ENCODE assay signal across 2 cellular contexts in the genomic region with DNA sequence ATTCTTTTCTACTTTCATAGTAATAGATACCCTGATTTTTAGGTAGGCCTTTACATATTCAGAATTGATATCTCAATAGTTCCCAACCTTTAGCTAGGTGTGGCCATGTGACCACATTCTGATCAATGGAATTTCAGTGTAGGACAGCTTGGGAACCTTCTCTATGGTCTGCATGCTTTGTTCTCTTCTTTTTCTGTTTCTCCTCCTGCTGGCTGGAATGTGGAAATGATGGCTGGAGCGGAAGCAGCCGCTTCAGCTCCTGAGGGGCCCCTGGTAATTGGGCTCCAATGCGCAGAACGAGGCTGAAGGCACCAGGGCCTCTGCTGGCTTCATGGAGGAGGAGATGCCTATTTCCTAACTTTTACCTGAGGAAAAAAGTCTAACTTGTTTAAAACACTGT.
A peak's percentile ranks its signal among the peaks of the same experiment; 100 is the strongest.
TF ChIP-seq lines count a peak whose summit lies in the region.

No MANE protein-coding gene starts in this region.

TF ChIP-seq in Ishikawa, 13 proteins besides CTCF, POLR2A, EP300 and RAD21:
- TF ChIP-seq, protein P1, sequence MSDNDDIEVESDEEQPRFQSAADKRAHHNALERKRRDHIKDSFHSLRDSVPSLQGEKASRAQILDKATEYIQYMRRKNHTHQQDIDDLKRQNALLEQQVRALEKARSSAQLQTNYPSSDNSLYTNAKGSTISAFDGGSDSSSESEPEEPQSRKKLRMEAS (IDR thresholded peaks at IDR 0.05) = no peak
- no peak for TF ChIP-seq CREB1 (IDR thresholded peaks at IDR 0.05; ENCODE audit: low read depth)
- TF ChIP-seq FOXM1 (IDR thresholded peaks at IDR 0.05; ENCODE audit: borderline replicate concordance, low read depth) = no peak
- TF ChIP-seq NFIC (IDR thresholded peaks at IDR 0.05) = no peak
- TF ChIP-seq, protein P2, sequence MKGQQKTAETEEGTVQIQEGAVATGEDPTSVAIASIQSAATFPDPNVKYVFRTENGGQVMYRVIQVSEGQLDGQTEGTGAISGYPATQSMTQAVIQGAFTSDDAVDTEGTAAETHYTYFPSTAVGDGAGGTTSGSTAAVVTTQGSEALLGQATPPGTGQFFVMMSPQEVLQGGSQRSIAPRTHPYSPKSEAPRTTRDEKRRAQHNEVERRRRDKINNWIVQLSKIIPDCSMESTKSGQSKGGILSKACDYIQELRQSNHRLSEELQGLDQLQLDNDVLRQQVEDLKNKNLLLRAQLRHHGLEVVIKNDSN (IDR thresholded peaks at IDR 0.05) = no peak
- no peak for TF ChIP-seq CEBPB (IDR thresholded peaks at IDR 0.05)
- no peak for TF ChIP-seq EGR1 (IDR thresholded peaks at IDR 0.05)
- TF ChIP-seq, protein P3, sequence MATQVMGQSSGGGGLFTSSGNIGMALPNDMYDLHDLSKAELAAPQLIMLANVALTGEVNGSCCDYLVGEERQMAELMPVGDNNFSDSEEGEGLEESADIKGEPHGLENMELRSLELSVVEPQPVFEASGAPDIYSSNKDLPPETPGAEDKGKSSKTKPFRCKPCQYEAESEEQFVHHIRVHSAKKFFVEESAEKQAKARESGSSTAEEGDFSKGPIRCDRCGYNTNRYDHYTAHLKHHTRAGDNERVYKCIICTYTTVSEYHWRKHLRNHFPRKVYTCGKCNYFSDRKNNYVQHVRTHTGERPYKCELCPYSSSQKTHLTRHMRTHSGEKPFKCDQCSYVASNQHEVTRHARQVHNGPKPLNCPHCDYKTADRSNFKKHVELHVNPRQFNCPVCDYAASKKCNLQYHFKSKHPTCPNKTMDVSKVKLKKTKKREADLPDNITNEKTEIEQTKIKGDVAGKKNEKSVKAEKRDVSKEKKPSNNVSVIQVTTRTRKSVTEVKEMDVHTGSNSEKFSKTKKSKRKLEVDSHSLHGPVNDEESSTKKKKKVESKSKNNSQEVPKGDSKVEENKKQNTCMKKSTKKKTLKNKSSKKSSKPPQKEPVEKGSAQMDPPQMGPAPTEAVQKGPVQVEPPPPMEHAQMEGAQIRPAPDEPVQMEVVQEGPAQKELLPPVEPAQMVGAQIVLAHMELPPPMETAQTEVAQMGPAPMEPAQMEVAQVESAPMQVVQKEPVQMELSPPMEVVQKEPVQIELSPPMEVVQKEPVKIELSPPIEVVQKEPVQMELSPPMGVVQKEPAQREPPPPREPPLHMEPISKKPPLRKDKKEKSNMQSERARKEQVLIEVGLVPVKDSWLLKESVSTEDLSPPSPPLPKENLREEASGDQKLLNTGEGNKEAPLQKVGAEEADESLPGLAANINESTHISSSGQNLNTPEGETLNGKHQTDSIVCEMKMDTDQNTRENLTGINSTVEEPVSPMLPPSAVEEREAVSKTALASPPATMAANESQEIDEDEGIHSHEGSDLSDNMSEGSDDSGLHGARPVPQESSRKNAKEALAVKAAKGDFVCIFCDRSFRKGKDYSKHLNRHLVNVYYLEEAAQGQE (IDR thresholded peaks at IDR 0.05; ENCODE audit: low read depth) = no peak
- TF ChIP-seq TEAD4 (IDR thresholded peaks at IDR 0.05) = peak; percentile 81

TF ChIP-seq in H1, 55 proteins besides CTCF, POLR2A, EP300 and RAD21:
- no peak for TF ChIP-seq SIX5 (IDR thresholded peaks at IDR 0.05; ENCODE audit: low read depth, low read length)
- TF ChIP-seq TEAD4 (IDR thresholded peaks at IDR 0.05; ENCODE audit: low read depth, low read length) = peak; percentile 98
- no peak for TF ChIP-seq CBX5 (IDR thresholded peaks at IDR 0.05; ENCODE audit: low read depth, low read length)
- no peak for TF ChIP-seq EZH2 (IDR thresholded peaks at IDR 0.05; ENCODE audit: low read depth, low read length, severe bottlenecking)
- no peak for TF ChIP-seq RFX5 (IDR thresholded peaks at IDR 0.05; ENCODE audit: borderline replicate concordance, low read depth, low read length)
- TF ChIP-seq KDM1A (IDR thresholded peaks at IDR 0.05; ENCODE audit: borderline replicate concordance, low read length) = peak; percentile 73
- TF ChIP-seq BRCA1 (IDR thresholded peaks at IDR 0.05; ENCODE audit: low read depth, low read length) = no peak
- TF ChIP-seq, protein P4, sequence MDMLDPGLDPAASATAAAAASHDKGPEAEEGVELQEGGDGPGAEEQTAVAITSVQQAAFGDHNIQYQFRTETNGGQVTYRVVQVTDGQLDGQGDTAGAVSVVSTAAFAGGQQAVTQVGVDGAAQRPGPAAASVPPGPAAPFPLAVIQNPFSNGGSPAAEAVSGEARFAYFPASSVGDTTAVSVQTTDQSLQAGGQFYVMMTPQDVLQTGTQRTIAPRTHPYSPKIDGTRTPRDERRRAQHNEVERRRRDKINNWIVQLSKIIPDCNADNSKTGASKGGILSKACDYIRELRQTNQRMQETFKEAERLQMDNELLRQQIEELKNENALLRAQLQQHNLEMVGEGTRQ (IDR thresholded peaks at IDR 0.05; ENCODE audit: low read length) = peak; percentile 67
- TF ChIP-seq, protein P5, sequence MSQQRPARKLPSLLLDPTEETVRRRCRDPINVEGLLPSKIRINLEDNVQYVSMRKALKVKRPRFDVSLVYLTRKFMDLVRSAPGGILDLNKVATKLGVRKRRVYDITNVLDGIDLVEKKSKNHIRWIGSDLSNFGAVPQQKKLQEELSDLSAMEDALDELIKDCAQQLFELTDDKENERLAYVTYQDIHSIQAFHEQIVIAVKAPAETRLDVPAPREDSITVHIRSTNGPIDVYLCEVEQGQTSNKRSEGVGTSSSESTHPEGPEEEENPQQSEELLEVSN (IDR thresholded peaks at IDR 0.05) = no peak
- no peak for TF ChIP-seq CEBPB (IDR thresholded peaks at IDR 0.05; ENCODE audit: low read depth, low read length)
- TF ChIP-seq HDAC6 (IDR thresholded peaks at IDR 0.05; ENCODE audit: low read depth, low read length) = no peak
- TF ChIP-seq, protein P6, sequence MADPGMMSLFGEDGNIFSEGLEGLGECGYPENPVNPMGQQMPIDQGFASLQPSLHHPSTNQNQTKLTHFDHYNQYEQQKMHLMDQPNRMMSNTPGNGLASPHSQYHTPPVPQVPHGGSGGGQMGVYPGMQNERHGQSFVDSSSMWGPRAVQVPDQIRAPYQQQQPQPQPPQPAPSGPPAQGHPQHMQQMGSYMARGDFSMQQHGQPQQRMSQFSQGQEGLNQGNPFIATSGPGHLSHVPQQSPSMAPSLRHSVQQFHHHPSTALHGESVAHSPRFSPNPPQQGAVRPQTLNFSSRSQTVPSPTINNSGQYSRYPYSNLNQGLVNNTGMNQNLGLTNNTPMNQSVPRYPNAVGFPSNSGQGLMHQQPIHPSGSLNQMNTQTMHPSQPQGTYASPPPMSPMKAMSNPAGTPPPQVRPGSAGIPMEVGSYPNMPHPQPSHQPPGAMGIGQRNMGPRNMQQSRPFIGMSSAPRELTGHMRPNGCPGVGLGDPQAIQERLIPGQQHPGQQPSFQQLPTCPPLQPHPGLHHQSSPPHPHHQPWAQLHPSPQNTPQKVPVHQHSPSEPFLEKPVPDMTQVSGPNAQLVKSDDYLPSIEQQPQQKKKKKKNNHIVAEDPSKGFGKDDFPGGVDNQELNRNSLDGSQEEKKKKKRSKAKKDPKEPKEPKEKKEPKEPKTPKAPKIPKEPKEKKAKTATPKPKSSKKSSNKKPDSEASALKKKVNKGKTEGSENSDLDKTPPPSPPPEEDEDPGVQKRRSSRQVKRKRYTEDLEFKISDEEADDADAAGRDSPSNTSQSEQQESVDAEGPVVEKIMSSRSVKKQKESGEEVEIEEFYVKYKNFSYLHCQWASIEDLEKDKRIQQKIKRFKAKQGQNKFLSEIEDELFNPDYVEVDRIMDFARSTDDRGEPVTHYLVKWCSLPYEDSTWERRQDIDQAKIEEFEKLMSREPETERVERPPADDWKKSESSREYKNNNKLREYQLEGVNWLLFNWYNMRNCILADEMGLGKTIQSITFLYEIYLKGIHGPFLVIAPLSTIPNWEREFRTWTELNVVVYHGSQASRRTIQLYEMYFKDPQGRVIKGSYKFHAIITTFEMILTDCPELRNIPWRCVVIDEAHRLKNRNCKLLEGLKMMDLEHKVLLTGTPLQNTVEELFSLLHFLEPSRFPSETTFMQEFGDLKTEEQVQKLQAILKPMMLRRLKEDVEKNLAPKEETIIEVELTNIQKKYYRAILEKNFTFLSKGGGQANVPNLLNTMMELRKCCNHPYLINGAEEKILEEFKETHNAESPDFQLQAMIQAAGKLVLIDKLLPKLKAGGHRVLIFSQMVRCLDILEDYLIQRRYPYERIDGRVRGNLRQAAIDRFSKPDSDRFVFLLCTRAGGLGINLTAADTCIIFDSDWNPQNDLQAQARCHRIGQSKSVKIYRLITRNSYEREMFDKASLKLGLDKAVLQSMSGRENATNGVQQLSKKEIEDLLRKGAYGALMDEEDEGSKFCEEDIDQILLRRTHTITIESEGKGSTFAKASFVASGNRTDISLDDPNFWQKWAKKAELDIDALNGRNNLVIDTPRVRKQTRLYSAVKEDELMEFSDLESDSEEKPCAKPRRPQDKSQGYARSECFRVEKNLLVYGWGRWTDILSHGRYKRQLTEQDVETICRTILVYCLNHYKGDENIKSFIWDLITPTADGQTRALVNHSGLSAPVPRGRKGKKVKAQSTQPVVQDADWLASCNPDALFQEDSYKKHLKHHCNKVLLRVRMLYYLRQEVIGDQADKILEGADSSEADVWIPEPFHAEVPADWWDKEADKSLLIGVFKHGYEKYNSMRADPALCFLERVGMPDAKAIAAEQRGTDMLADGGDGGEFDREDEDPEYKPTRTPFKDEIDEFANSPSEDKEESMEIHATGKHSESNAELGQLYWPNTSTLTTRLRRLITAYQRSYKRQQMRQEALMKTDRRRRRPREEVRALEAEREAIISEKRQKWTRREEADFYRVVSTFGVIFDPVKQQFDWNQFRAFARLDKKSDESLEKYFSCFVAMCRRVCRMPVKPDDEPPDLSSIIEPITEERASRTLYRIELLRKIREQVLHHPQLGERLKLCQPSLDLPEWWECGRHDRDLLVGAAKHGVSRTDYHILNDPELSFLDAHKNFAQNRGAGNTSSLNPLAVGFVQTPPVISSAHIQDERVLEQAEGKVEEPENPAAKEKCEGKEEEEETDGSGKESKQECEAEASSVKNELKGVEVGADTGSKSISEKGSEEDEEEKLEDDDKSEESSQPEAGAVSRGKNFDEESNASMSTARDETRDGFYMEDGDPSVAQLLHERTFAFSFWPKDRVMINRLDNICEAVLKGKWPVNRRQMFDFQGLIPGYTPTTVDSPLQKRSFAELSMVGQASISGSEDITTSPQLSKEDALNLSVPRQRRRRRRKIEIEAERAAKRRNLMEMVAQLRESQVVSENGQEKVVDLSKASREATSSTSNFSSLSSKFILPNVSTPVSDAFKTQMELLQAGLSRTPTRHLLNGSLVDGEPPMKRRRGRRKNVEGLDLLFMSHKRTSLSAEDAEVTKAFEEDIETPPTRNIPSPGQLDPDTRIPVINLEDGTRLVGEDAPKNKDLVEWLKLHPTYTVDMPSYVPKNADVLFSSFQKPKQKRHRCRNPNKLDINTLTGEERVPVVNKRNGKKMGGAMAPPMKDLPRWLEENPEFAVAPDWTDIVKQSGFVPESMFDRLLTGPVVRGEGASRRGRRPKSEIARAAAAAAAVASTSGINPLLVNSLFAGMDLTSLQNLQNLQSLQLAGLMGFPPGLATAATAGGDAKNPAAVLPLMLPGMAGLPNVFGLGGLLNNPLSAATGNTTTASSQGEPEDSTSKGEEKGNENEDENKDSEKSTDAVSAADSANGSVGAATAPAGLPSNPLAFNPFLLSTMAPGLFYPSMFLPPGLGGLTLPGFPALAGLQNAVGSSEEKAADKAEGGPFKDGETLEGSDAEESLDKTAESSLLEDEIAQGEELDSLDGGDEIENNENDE (IDR thresholded peaks at IDR 0.05; ENCODE audit: insufficient replicate concordance, low read length) = no peak
- TF ChIP-seq SRF (IDR thresholded peaks at IDR 0.05; ENCODE audit: low read depth, low read length) = no peak
- no peak for TF ChIP-seq KDM4A (IDR thresholded peaks at IDR 0.05; ENCODE audit: low read depth, low read length, severe bottlenecking)
TF ChIP-seq in H1: peak in this region for 3.
